ENCODE assay signal across 9 cellular contexts in genomic region chr1:101136739-101137138, GRCh38.
DNase-seq lines count a peak whose midpoint lies in the region; ATAC-seq and TF ChIP-seq lines count a peak whose summit lies in the region.
"Had no signal": no experiment of that assay in that cellular context is flagged by ENCODE, and none has a peak within 500 bp of the region (broad histone marks: within the 10 kb centered on the region; RNA-seq: fewer than 3 reads in every experiment).

No MANE protein-coding gene starts in this region.

- H3K4me3 ChIP-seq in fibroblast of mammary gland (ENCODE audit: control insufficient read depth, low read depth, low read length) (no peak overlapping the region), upper lobe of right lung (no peak overlapping the region)
- H3K4me3 ChIP-seq: skin epidermis had no signal

- no peaks in the 10 kb centered on the region for H3K27me3 ChIP-seq in upper lobe of right lung

- H3K9me3 ChIP-seq in upper lobe of right lung = no peaks in the 10 kb centered on the region

- TF ChIP-seq CTCF in GM13977 (IDR thresholded peaks at IDR 0.05; ENCODE audit: extremely low read depth, insufficient read depth, missing control alignments) = peak; percentile 58
- TF ChIP-seq CTCF in fibroblast of mammary gland (conservative IDR thresholded peaks at IDR 0.05; ENCODE audit: control insufficient read depth, insufficient read depth, low read depth, low read length) = no peak
- peak; percentile 11 for TF ChIP-seq CTCF in upper lobe of right lung (IDR thresholded peaks at IDR 0.05)

- intact Hi-C loops in upper lobe of right lung (cut with DNase I) = no loop called here

- ATAC-seq in GM21825 (IDR thresholded peaks at IDR 0.05; ENCODE audit: unreplicated experiment) = peak; percentile 70
- no peak for ATAC-seq in upper lobe of right lung

- peak; percentile 8 for DNase-seq in GM13977 (ENCODE audit: low spot score)
- peak; percentile 42 for DNase-seq in NAMALWA (ENCODE audit: low spot score)
- DNase-seq in fibroblast of mammary gland (ENCODE audit: low read depth) = peak; percentile 11
- no peak for DNase-seq in upper lobe of right lung
- DNase-seq in NCI-H748 treated with DMSO at 0.1 percent for 48 hours (lab: John Stamatoyannopoulos, UW) = no peak
- DNase-seq in NCI-H2081 treated with DMSO at 0.1 percent for 48 hours (lab: John Stamatoyannopoulos, UW) = no peak
- no peak for DNase-seq in NCI-H2107 treated with DMSO at 0.1 percent for 48 hours (lab: John Stamatoyannopoulos, UW; ENCODE audit: unreplicated experiment)

- H3K27ac ChIP-seq in upper lobe of right lung = no peak overlapping the region

- in situ Hi-C loops in GM13977 (cut with MboI; ENCODE audit: low pct_unique_long_range_greater_than_20kb, low sequenced_read_pairs, unreplicated experiment) = no loop called here

- peaks cover 17% of the 10 kb centered on the region for H3K4me1 ChIP-seq in upper lobe of right lung

- no peaks in the 10 kb centered on the region for H3K36me3 ChIP-seq in upper lobe of right lung

Comparison
In these comparisons a context has a peak if more than half of its experiments do, and no peak if none do; other contexts are left out.
1. DNase-seq: peak in GM13977 (single experiment), NAMALWA (single experiment) and fibroblast of mammary gland (single experiment); none in upper lobe of right lung (single experiment), NCI-H748 treated with DMSO at 0.1 percent for 48 hours (single experiment), NCI-H2081 treated with DMSO at 0.1 percent for 48 hours (single experiment) and NCI-H2107 treated with DMSO at 0.1 percent for 48 hours (single experiment).